ENCODE assay signal across 1 cellular context in genomic region chr16:3123986-3124886, GRCh38.
TF ChIP-seq lines count a peak whose summit lies in the region.

No MANE protein-coding gene starts in this region.

TF ChIP-seq in K562, 482 proteins besides CTCF, POLR2A, EP300 and RAD21 (continued from another document and continues in another):
- TF ChIP-seq E2F4 (CRISPR knock-in tag; IDR thresholded peaks at IDR 0.05; ENCODE audit: low read depth) (no peak; the same call in 1 of the 2 replicates), RAD51 (IDR thresholded peaks at IDR 0.05; ENCODE audit: borderline replicate concordance, low read depth) (no peak), NUFIP1 (IDR thresholded peaks at IDR 0.05; ENCODE audit: partially characterized antibody) (no peak), TFAP4 (CRISPR knock-in tag; IDR thresholded peaks at IDR 0.05; ENCODE audit: borderline replicate concordance) (peak; percentile 92), CHD1 (IDR thresholded peaks at IDR 0.05; ENCODE audit: low read length) (no peak), ZNF583 (CRISPR knock-in tag; IDR thresholded peaks at IDR 0.05) (no peak), RCOR1 (IDR thresholded peaks at IDR 0.05; ENCODE audit: borderline replicate concordance in 1 of 2, low read depth in 2 of 2, low read length in 2 of 2) (no peak), MTA3 (IDR thresholded peaks at IDR 0.05; ENCODE audit: borderline replicate concordance) (0 out of 2 replicates have a peak, but pooled peaks have one; percentile 77), L3MBTL2 (IDR thresholded peaks at IDR 0.05) (peak; percentile 31; the same call in 1 of the 2 replicates), ZBTB9 (CRISPR knock-in tag; IDR thresholded peaks at IDR 0.05) (no peak), FOXP4 (CRISPR knock-in tag; IDR thresholded peaks at IDR 0.05; ENCODE audit: borderline replicate concordance) (0 out of 2 replicates have a peak, but pooled peaks have one; percentile 38), RBM17 (IDR thresholded peaks at IDR 0.05; ENCODE audit: borderline replicate concordance, low read depth, low read length) (no peak), MYC (IDR thresholded peaks at IDR 0.05; ENCODE audit: low read depth, low read length) (peak; percentile 13; the same call in 1 of the 2 replicates), MYC (CRISPR knock-in tag; IDR thresholded peaks at IDR 0.05; ENCODE audit: borderline replicate concordance, low read depth) (0 out of 2 replicates have a peak, but pooled peaks have one; percentile 15), EHMT2 (IDR thresholded peaks at IDR 0.05) (no peak), ZNF174 (CRISPR knock-in tag; IDR thresholded peaks at IDR 0.05) (no peak), CREB3L1 (IDR thresholded peaks at IDR 0.05; ENCODE audit: borderline replicate concordance, low read depth) (peak; percentile 61; the same call in 1 of the 2 replicates), ZNF253 (CRISPR knock-in tag; conservative IDR thresholded peaks at IDR 0.05) (no peak), CBX5 (IDR thresholded peaks at IDR 0.05; ENCODE audit: borderline replicate concordance, low read depth) (no peak), ZNF197 (CRISPR knock-in tag; IDR thresholded peaks at IDR 0.05; ENCODE audit: low read depth) (no peak), POLR2AphosphoS2 (IDR thresholded peaks at IDR 0.05; ENCODE audit: low read length) (no peak), ELK1 (CRISPR knock-in tag; IDR thresholded peaks at IDR 0.05) (no peak), C11orf30 (IDR thresholded peaks at IDR 0.05; ENCODE audit: low read depth) (peak; percentile 77), THAP12 (CRISPR knock-in tag; IDR thresholded peaks at IDR 0.05) (peak; percentile 88; the same call in 1 of the 2 replicates), ATF7 (IDR thresholded peaks at IDR 0.05) (peak; percentile 64; the same call in 1 of the 2 replicates), ZNF212 (CRISPR knock-in tag; IDR thresholded peaks at IDR 0.05) (no peak), MBD1 (CRISPR knock-in tag; IDR thresholded peaks at IDR 0.05) (no peak), ZNF707 (CRISPR knock-in tag; conservative IDR thresholded peaks at IDR 0.05) (no peak), E2F5 (CRISPR knock-in tag; IDR thresholded peaks at IDR 0.05) (no peak), ZNF639 (CRISPR knock-in tag; conservative IDR thresholded peaks at IDR 0.05 in 1 of 2, IDR thresholded peaks at IDR 0.05 in 1 of 2) (no peak), TOE1 (IDR thresholded peaks at IDR 0.05; ENCODE audit: borderline replicate concordance) (peak; percentile 23; the same call in 1 of the 2 replicates), TOE1 (CRISPR knock-in tag; IDR thresholded peaks at IDR 0.05; ENCODE audit: borderline replicate concordance, low read depth) (no peak), HMBOX1 (IDR thresholded peaks at IDR 0.05) (no peak), CBFA2T3 (IDR thresholded peaks at IDR 0.05) (peak; percentile 54; the same call in 1 of the 2 replicates), ZKSCAN8 (CRISPR knock-in tag; IDR thresholded peaks at IDR 0.05) (no peak), MCM5 (IDR thresholded peaks at IDR 0.05; ENCODE audit: low read depth) (no peak), CEBPG (CRISPR knock-in tag; IDR thresholded peaks at IDR 0.05) (peak; percentile 58), CEBPG (tag; conservative IDR thresholded peaks at IDR 0.05 in 1 of 2, IDR thresholded peaks at IDR 0.05 in 1 of 2) (no peak), FIP1L1 (IDR thresholded peaks at IDR 0.05; ENCODE audit: low read depth, low read length, poor library complexity, severe bottlenecking) (peak; percentile 33), MYBL2 (IDR thresholded peaks at IDR 0.05; ENCODE audit: low read depth) (no peak), MYBL2 (CRISPR knock-in tag; IDR thresholded peaks at IDR 0.05; ENCODE audit: borderline replicate concordance) (no peak), E2F1 (CRISPR knock-in tag; IDR thresholded peaks at IDR 0.05) (peak; percentile 74; the same call in 1 of the 2 replicates), ZBTB12 (CRISPR knock-in tag; IDR thresholded peaks at IDR 0.05) (0 out of 2 replicates have a peak, but pooled peaks have one; percentile 12), HDGF (IDR thresholded peaks at IDR 0.05) (no peak), SP2 (IDR thresholded peaks at IDR 0.05; ENCODE audit: extremely low read depth, low read depth, low read length, poor library complexity, severe bottlenecking) (peak; percentile 84)
